Comparison of ENCODE assay signal across 12 cellular contexts in the genomic region with DNA sequence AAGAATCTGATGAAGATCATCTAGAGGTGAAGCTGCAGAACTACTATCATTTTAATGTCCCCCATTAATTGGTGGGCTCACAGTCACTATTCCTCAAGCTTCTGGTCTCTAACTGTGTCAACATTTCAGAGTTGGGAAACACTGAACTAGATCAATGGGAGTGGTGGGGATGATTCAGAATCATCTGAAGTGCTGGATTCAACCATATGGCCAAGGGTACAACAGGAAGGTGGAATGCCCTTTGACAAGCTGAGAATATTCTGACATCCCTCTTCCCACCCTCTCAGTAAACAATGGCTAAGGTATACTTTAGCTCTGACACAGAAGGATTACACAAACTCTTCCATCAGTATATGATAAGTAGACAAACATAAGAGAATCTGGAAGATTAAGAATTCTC. TPM values are rescaled to one million over a fixed set of nuclear protein-coding genes. Genes with fewer than 3 reads are reported as not detected.
DNase-seq lines count a peak whose midpoint lies in the region; ATAC-seq, FAIRE-seq and TF ChIP-seq lines count a peak whose summit lies in the region.
"Had no signal": no experiment of that assay in that cellular context is flagged by ENCODE, and none has a peak within 500 bp of the region (broad histone marks: within the 10 kb centered on the region; RNA-seq: fewer than 3 reads in every experiment).

No MANE protein-coding gene starts in this region.

- H2AK5ac ChIP-seq in mesenchymal stem cell (ENCODE audit: low read length, severe bottlenecking), result peak overlapping the region; percentile 87

- no peak overlapping the region for H2BK12ac ChIP-seq in mesenchymal stem cell (ENCODE audit: low read length in 2 of 2)

- H3K4me3 ChIP-seq in KMS-11 (IDR thresholded peaks at IDR 0.05; ENCODE audit: insufficient read depth, low read depth, low read length), result no peak overlapping the region
- no peak overlapping the region for H3K4me3 ChIP-seq in mammary epithelial cell (replicated peaks in 1 of 3; ENCODE audit: insufficient read depth in 1 of 3, low read depth in 2 of 3, low read length in 3 of 3)
- no peak overlapping the region for H3K4me3 ChIP-seq in mesenchymal stem cell (ENCODE audit: insufficient read depth in 1 of 2, low read depth in 1 of 2, low read length in 2 of 2)
- no peak overlapping the region for H3K4me3 ChIP-seq in ascending aorta

- H3K4ac ChIP-seq in mesenchymal stem cell (ENCODE audit: low read depth in 1 of 2, low read length in 2 of 2), result no peak overlapping the region

- H3K9me3 ChIP-seq in mammary epithelial cell (replicated peaks; ENCODE audit: insufficient read depth, low read length), result no peaks in the 10 kb centered on the region
- H3K9me3 ChIP-seq in mesenchymal stem cell (ENCODE audit: control insufficient read depth, low read length), result no peaks in the 10 kb centered on the region
- no peaks in the 10 kb centered on the region for H3K9me3 ChIP-seq in ascending aorta

- DNase-seq in EL, result peak; percentile 14
- DNase-seq in mammary epithelial cell, result peak; percentile 77
- peak; percentile 63 for DNase-seq in mesenchymal stem cell
- DNase-seq in DMS53 treated with DMSO at 0.1 percent for 48 hours (lab: John Stamatoyannopoulos, UW; ENCODE audit: unreplicated experiment), result no peak
- DNase-seq in ascending aorta (ENCODE audit: low spot score in 2 of 2), result no peak
- no peak for DNase-seq in H54 (ENCODE audit: insufficient read length, low spot score)
- DNase-seq: GF-D8, NCI-H1930, NCI-H82 had no signal

- no peak for ATAC-seq in GM18498 (IDR thresholded peaks at IDR 0.05; ENCODE audit: unreplicated experiment)
- ATAC-seq: sciatic nerve had no signal

- H2BK120ac ChIP-seq in mesenchymal stem cell (ENCODE audit: low read depth, low read length), result no peak overlapping the region

- peak overlapping the region in 1 of 2 experiments; percentile 18 for H3K18ac ChIP-seq in mesenchymal stem cell (ENCODE audit: low read depth in 1 of 2, low read length in 2 of 2)

- no peak overlapping the region for H2BK5ac ChIP-seq in mesenchymal stem cell (ENCODE audit: low read depth, low read length, poor library complexity, severe bottlenecking)

- H3K27ac ChIP-seq in KMS-11 (peak overlapping the region; percentile 86), mammary epithelial cell (ENCODE audit: insufficient read depth, low read depth, low read length) (no peak overlapping the region), mesenchymal stem cell (ENCODE audit: low read length, poor library complexity, severe bottlenecking) (no peak overlapping the region), ascending aorta (no peak overlapping the region)

- no peaks in the 10 kb centered on the region for H3K79me1 ChIP-seq in mesenchymal stem cell (replicated peaks; ENCODE audit: low read length, poor library complexity, severe bottlenecking)

- H3K9ac ChIP-seq in KMS-11 (no peak overlapping the region), mammary epithelial cell (ENCODE audit: insufficient read depth, low read length) (no peak overlapping the region), mesenchymal stem cell (ENCODE audit: low read length) (no peak overlapping the region)

- H3K36me3 ChIP-seq in KMS-11 (ENCODE audit: insufficient read depth) (no peaks in the 10 kb centered on the region), mammary epithelial cell (ENCODE audit: insufficient read depth, low read length) (no peaks in the 10 kb centered on the region), mesenchymal stem cell (ENCODE audit: control insufficient read depth in 1 of 2, insufficient read depth in 2 of 2, low read depth in 1 of 2, low read length in 2 of 2) (no peaks in the 10 kb centered on the region), ascending aorta (no peaks in the 10 kb centered on the region)

- H2BK15ac ChIP-seq in mesenchymal stem cell (ENCODE audit: low read depth, poor library complexity, severe bottlenecking), result no peak overlapping the region

- H3K4me1 ChIP-seq in KMS-11 (ENCODE audit: low read depth, poor library complexity, severe bottlenecking) (peaks cover 91% of the 10 kb centered on the region), mammary epithelial cell (ENCODE audit: insufficient read depth, low read length) (peaks cover 59% of the 10 kb centered on the region), mesenchymal stem cell (ENCODE audit: control insufficient read depth, insufficient read depth, low read depth, low read length) (peaks cover 7% of the 10 kb centered on the region), ascending aorta (no peaks in the 10 kb centered on the region)

- H3K79me2 ChIP-seq in KMS-11 (ENCODE audit: insufficient read depth, low read depth) (peaks cover 48% of the 10 kb centered on the region; the same call in 1 of the 2 replicates), mammary epithelial cell (ENCODE audit: insufficient read depth, low read length) (peaks cover 76% of the 10 kb centered on the region)

- no peak for TF ChIP-seq POLR2A in H54 (IDR thresholded peaks at IDR 0.05; ENCODE audit: low read depth, low read length)

- dilution Hi-C loops in mammary epithelial cell (cut with HindIII; ENCODE audit: low sequenced_read_pairs), result no loop called here

- H3K23ac ChIP-seq in mesenchymal stem cell (ENCODE audit: low read length in 2 of 2), result no peak overlapping the region

- FAIRE-seq in H54 (lab: Jason Lieb, UNC), result no peak

- BruUV-seq in mammary epithelial cell (replicated peaks; lab: Mats Ljungman, UMichigan), result no TSS peak

- H4K91ac ChIP-seq in mesenchymal stem cell (ENCODE audit: low read length), result no peak overlapping the region

- in situ Hi-C loops in mammary epithelial cell (cut with MboI; ENCODE audit: low sequenced_read_pairs in 2 of 2), result no loop called here

- CTCF ChIA-PET in mammary epithelial cell (lab: Charles Lee; ENCODE audit: low non-redundant PET), result no interaction called here

- intact Hi-C loops in mammary epithelial cell (cut with micrococcal nuclease) (no loop called here), ascending aorta (cut with DNase I) (no loop called here)

- peak overlapping the region; percentile 74 for H3K4me2 ChIP-seq in KMS-11
- no peak overlapping the region for H3K4me2 ChIP-seq in mammary epithelial cell (ENCODE audit: insufficient read depth, low read depth, low read length)
- no peak overlapping the region for H3K4me2 ChIP-seq in mesenchymal stem cell (ENCODE audit: low read length, poor library complexity, severe bottlenecking)

- no peaks in the 10 kb centered on the region; the same call in 1 of the 2 replicates for H3K27me3 ChIP-seq in KMS-11 (ENCODE audit: insufficient read depth, low read depth)
- H3K27me3 ChIP-seq in mammary epithelial cell (ENCODE audit: insufficient read depth, low read length), result no peaks in the 10 kb centered on the region
- H3K27me3 ChIP-seq in mesenchymal stem cell (ENCODE audit: control insufficient read depth in 1 of 2, insufficient read depth in 1 of 2, low read length in 2 of 2), result no peaks in the 10 kb centered on the region
- H3K27me3 ChIP-seq in ascending aorta, result no peaks in the 10 kb centered on the region

- H2AFZ ChIP-seq in KMS-11 (ENCODE audit: low read depth) (no peak overlapping the region), mammary epithelial cell (ENCODE audit: low read depth, low read length) (no peak overlapping the region), mesenchymal stem cell (ENCODE audit: low read depth, low read length) (no peak overlapping the region)

- peaks cover 2% of the 10 kb centered on the region; the same call in 1 of the 2 replicates for H4K20me1 ChIP-seq in KMS-11 (ENCODE audit: insufficient read depth)
- no peaks in the 10 kb centered on the region for H4K20me1 ChIP-seq in mammary epithelial cell (ENCODE audit: insufficient read depth, low read length)

- H3K14ac ChIP-seq in mesenchymal stem cell (ENCODE audit: low read length in 2 of 2), result no peak overlapping the region

- TF ChIP-seq CTCF in KMS-11 (conservative IDR thresholded peaks at IDR 0.05; ENCODE audit: low read depth, low read length), result no peak
- no peak for TF ChIP-seq CTCF in mammary epithelial cell (conservative IDR thresholded peaks at IDR 0.05 in 1 of 2, IDR thresholded peaks at IDR 0.05 in 1 of 2; ENCODE audit: extremely low read depth in 1 of 2, insufficient read depth in 1 of 2, low read depth in 1 of 2, low read length in 2 of 2)
- no peak for TF ChIP-seq CTCF in ascending aorta (IDR thresholded peaks at IDR 0.05)

- no peak overlapping the region for H4K8ac ChIP-seq in mesenchymal stem cell (ENCODE audit: low read length)

RNA-seq across cellular contexts. Expression of gene RFFL, which starts 16.0 kb away (rescaled TPM):
- total RNA-seq in mammary epithelial cell (10 to 100 TPM; 15.7 to 30.2 TPM), ascending aorta (20.0 TPM)
- polyA plus RNA-seq in mammary epithelial cell, result 15.3 TPM
- 42.9 TPM for polyA minus RNA-seq in mammary epithelial cell
- polyA plus RNA-seq in mesenchymal stem cell (2013, experiment 1 of 2), result 11.5 TPM
- 12.7 TPM for polyA plus RNA-seq in mesenchymal stem cell (2013, experiment 2 of 2)

RNA-seq across cellular contexts. Expression of gene RAD51D, which starts 40.1 kb away (rescaled TPM):
- total RNA-seq in mammary epithelial cell, result 10 to 100 TPM in 1 of 2 donors, 1 to 10 TPM in 1; 8.5 to 15.0 TPM
- polyA plus RNA-seq in mammary epithelial cell, result 9.9 TPM
- polyA minus RNA-seq in mammary epithelial cell, result 0.88 TPM
- polyA plus RNA-seq in mesenchymal stem cell (2013, experiment 1 of 2), result 6.5 TPM
- polyA plus RNA-seq in mesenchymal stem cell (2013, experiment 2 of 2), result 6.3 TPM
- total RNA-seq in ascending aorta, result 3.7 TPM

RNA-seq across cellular contexts. Expression of gene FNDC8, which starts 41.9 kb away (rescaled TPM):
- not detected for total RNA-seq in mammary epithelial cell
- not detected for polyA plus RNA-seq in mammary epithelial cell
- polyA minus RNA-seq in mammary epithelial cell, result not detected
- not detected for polyA plus RNA-seq in mesenchymal stem cell (2013, experiment 1 of 2)
- not detected for polyA plus RNA-seq in mesenchymal stem cell (2013, experiment 2 of 2)
- total RNA-seq in ascending aorta, result not detected
- total RNA-seq: sciatic nerve had no signal

Comparison
In these comparisons a context has a peak if more than half of its experiments do, and no peak if none do; other contexts are left out.
1. DNase-seq: peak in EL (single experiment), mammary epithelial cell (single experiment) and mesenchymal stem cell (single experiment); none in DMS53 treated with DMSO at 0.1 percent for 48 hours (single experiment), ascending aorta (0 of 2) and H54 (single experiment).